Comparison of ENCODE assay signal across 23 cellular contexts in genomic region chr14:55899531-55899930, GRCh38.
"Had no signal": no experiment of that assay in that cellular context is flagged by ENCODE, and none has a peak within 500 bp of the region (broad histone marks: within the 10 kb centered on the region; RNA-seq: fewer than 3 reads in every experiment).

No MANE protein-coding gene starts in this region.

- H3K27me3 ChIP-seq: colonic mucosa, foreskin keratinocyte, hepatocyte, pancreas, suprapubic skin, thyroid gland had no signal

- H3K4me1 Mint-ChIP-seq: endodermal cell, naive B cell had no signal

- ATAC-seq: foreskin keratinocyte, left cardiac atrium had no signal

- H3K4me3 ChIP-seq: colonic mucosa, hepatocyte, left ventricle myocardium inferior, lung, pancreas, suprapubic skin, thyroid gland had no signal

- H3K36me3 ChIP-seq: colonic mucosa, left ventricle myocardium inferior, pancreas, suprapubic skin, thyroid gland had no signal

- H3K36me3 Mint-ChIP-seq: naive B cell, type B pancreatic cell had no signal

- DNase-seq: colonic mucosa; effector CD4-positive, alpha-beta T cell; endodermal cell; erythroblast; foreskin keratinocyte; head of caudate nucleus; kidney; left cardiac atrium; left ventricle myocardium inferior; mesenchymal stem cell; naive B cell; occipital lobe; pancreas; small intestine; stimulated activated CD4-positive, alpha-beta T cell treated with anti-CD3 and anti-CD28 coated beads, Interleukin-12 subunit alpha, Interleukin-12 subunit beta, amount 100 ng/mL, for 4 hours; stimulated activated naive CD4-positive, alpha-beta T cell treated with Interleukin-2 at 50 U/mL for 16 hours; thyroid gland had no signal

- H3K4me3 Mint-ChIP-seq: endodermal cell, nephron, type B pancreatic cell had no signal

- H3K27me3 Mint-ChIP-seq: naive B cell, progenitor cell of endocrine pancreas, type B pancreatic cell had no signal

- H3K27ac Mint-ChIP-seq: endodermal cell, naive B cell, nephron, progenitor cell of endocrine pancreas, type B pancreatic cell had no signal

- H2AFZ ChIP-seq: hepatocyte had no signal

- H3K4me2 ChIP-seq: hepatocyte had no signal

- H3K4me1 ChIP-seq: colonic mucosa, foreskin keratinocyte, pancreas, suprapubic skin, thyroid gland had no signal

- H3K9me3 Mint-ChIP-seq: endodermal cell, naive B cell, nephron had no signal

- H3K27ac ChIP-seq: colonic mucosa, foreskin keratinocyte, hepatocyte, left ventricle myocardium inferior, pancreas, suprapubic skin, thyroid gland had no signal

- H3K9me3 ChIP-seq: colonic mucosa, left ventricle myocardium inferior, pancreas, suprapubic skin, thyroid gland had no signal
